Comparison of ENCODE assay signal across 13 cellular contexts in the genomic region with DNA sequence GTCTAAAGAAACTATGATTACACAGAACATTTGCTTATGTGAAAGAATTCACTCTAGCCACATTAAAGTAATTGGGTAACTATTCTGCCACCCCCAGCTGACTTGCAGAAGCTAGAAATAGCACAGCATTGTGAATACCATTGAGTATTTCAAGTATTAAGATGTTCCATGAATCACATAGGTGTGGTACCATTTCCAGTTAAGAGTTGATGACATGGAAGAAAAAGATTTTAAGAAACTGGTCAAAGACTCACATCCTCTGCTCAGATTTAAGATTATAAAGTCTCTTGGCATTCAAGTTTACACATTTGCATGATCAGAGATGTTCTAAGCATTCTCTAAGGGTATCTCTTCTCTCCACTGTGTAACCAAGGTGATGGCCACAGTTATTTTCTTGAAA.
DNase-seq lines count a peak whose midpoint lies in the region; ATAC-seq, FAIRE-seq and TF ChIP-seq lines count a peak whose summit lies in the region.
"Had no signal": no experiment of that assay in that cellular context is flagged by ENCODE, and none has a peak within 500 bp of the region (broad histone marks: within the 10 kb centered on the region; RNA-seq: fewer than 3 reads in every experiment).

No MANE protein-coding gene starts in this region.

- H3K27me3 Mint-ChIP-seq in activated CD8-positive, alpha-beta T cell treated with anti-CD3 and anti-CD28 coated beads for 36 hours: no peaks in the 10 kb centered on the region
- H3K27me3 Mint-ChIP-seq in activated CD8-positive, alpha-beta T cell treated with anti-CD3 and anti-CD28 coated beads, Interleukin-2, amount 10 ng/mL, durations not matched to agents 7 days and 5 days (ENCODE audit: low read depth): no peaks in the 10 kb centered on the region

- POLR2A ChIA-PET in activated CD8-positive, alpha-beta T cell treated with anti-CD3 and anti-CD28 coated beads for 36 hours (lab: Charles Lee): no interaction called here
- POLR2A ChIA-PET in activated CD8-positive, alpha-beta T cell treated with anti-CD3 and anti-CD28 coated beads, Interleukin-2, amount 10 ng/mL, durations not matched to agents 7 days and 5 days (lab: Charles Lee): no interaction called here

- FAIRE-seq in RCC 7860 (lab: Jason Lieb, UNC): no peak
- FAIRE-seq: endothelial cell of umbilical vein had no signal

- peak; percentile 88 for ATAC-seq in activated CD8-positive, alpha-beta T cell treated with anti-CD3 and anti-CD28 coated beads for 36 hours
- no peak for ATAC-seq in activated CD8-positive, alpha-beta T cell treated with anti-CD3 and anti-CD28 coated beads, Interleukin-2, amount 10 ng/mL, durations not matched to agents 7 days and 5 days
- no peak for ATAC-seq in HG03045 (IDR thresholded peaks at IDR 0.05; ENCODE audit: unreplicated experiment)
- ATAC-seq: right lobe of liver had no signal

- H3K9me3 ChIP-seq in prostate gland: no peaks in the 10 kb centered on the region

- peak overlapping the region; percentile 83 for H3K27ac Mint-ChIP-seq in activated CD8-positive, alpha-beta T cell treated with anti-CD3 and anti-CD28 coated beads for 36 hours
- H3K27ac Mint-ChIP-seq in activated CD8-positive, alpha-beta T cell treated with anti-CD3 and anti-CD28 coated beads, Interleukin-2, amount 10 ng/mL, durations not matched to agents 7 days and 5 days: no peak overlapping the region

- H3K4me1 ChIP-seq in prostate gland (replicated peaks): no peaks in the 10 kb centered on the region

- H3K27ac ChIP-seq in epithelial cell of prostate (peak overlapping the region; percentile 94), prostate gland (no peak overlapping the region)
- H3K27ac ChIP-seq: right lobe of liver had no signal

- H3K4me3 ChIP-seq in prostate gland: no peak overlapping the region
- H3K4me3 ChIP-seq: lung, right lobe of liver had no signal

- TF ChIP-seq CTCF in activated CD8-positive, alpha-beta T cell treated with anti-CD3 and anti-CD28 coated beads for 36 hours (IDR thresholded peaks at IDR 0.05): no peak
- TF ChIP-seq CTCF in prostate gland (IDR thresholded peaks at IDR 0.05): no peak

- no peak overlapping the region for H3K4me3 Mint-ChIP-seq in activated CD8-positive, alpha-beta T cell treated with anti-CD3 and anti-CD28 coated beads for 36 hours
- no peak overlapping the region for H3K4me3 Mint-ChIP-seq in activated CD8-positive, alpha-beta T cell treated with anti-CD3 and anti-CD28 coated beads, Interleukin-2, amount 10 ng/mL, durations not matched to agents 7 days and 5 days

- intact Hi-C loops in activated CD8-positive, alpha-beta T cell treated with anti-CD3 and anti-CD28 coated beads for 36 hours (cut with micrococcal nuclease): loop anchor here (10.0 kb wide), 1 partner anchor 291 kb away; a partner anchor contains a TSS
- intact Hi-C loops in prostate gland (cut with DNase I): no loop called here

- peaks cover 55% of the 10 kb centered on the region for H3K4me1 Mint-ChIP-seq in activated CD8-positive, alpha-beta T cell treated with anti-CD3 and anti-CD28 coated beads for 36 hours (ENCODE audit: low read depth)
- H3K4me1 Mint-ChIP-seq in activated CD8-positive, alpha-beta T cell treated with anti-CD3 and anti-CD28 coated beads, Interleukin-2, amount 10 ng/mL, durations not matched to agents 7 days and 5 days (ENCODE audit: low read depth): no peaks in the 10 kb centered on the region

- CTCF ChIA-PET in activated CD8-positive, alpha-beta T cell treated with anti-CD3 and anti-CD28 coated beads for 36 hours (lab: Charles Lee): interaction anchor here (1.8 kb wide), 1 partner anchor 10 kb away, joined by 6 read pairs; no protein-coding TSS in a partner anchor
- CTCF ChIA-PET in activated CD8-positive, alpha-beta T cell treated with anti-CD3 and anti-CD28 coated beads, Interleukin-2, amount 10 ng/mL, durations not matched to agents 7 days and 5 days (lab: Charles Lee): no interaction called here

- no peaks in the 10 kb centered on the region for H3K27me3 ChIP-seq in prostate gland (replicated peaks; ENCODE audit: insufficient read depth)
- H3K27me3 ChIP-seq: right lobe of liver had no signal

- peaks cover 67% of the 10 kb centered on the region for H3K36me3 Mint-ChIP-seq in activated CD8-positive, alpha-beta T cell treated with anti-CD3 and anti-CD28 coated beads for 36 hours (ENCODE audit: low read depth)
- H3K36me3 Mint-ChIP-seq in activated CD8-positive, alpha-beta T cell treated with anti-CD3 and anti-CD28 coated beads, Interleukin-2, amount 10 ng/mL, durations not matched to agents 7 days and 5 days (ENCODE audit: low read depth): peaks cover 32% of the 10 kb centered on the region

- H3K9me3 Mint-ChIP-seq in activated CD8-positive, alpha-beta T cell treated with anti-CD3 and anti-CD28 coated beads for 36 hours: peaks cover 16% of the 10 kb centered on the region
- H3K9me3 Mint-ChIP-seq in activated CD8-positive, alpha-beta T cell treated with anti-CD3 and anti-CD28 coated beads, Interleukin-2, amount 10 ng/mL, durations not matched to agents 7 days and 5 days (ENCODE audit: insufficient read depth): peaks cover 10% of the 10 kb centered on the region

- DNase-seq in activated CD8-positive, alpha-beta T cell treated with anti-CD3 and anti-CD28 coated beads for 36 hours: peak; percentile 50
- no peak for DNase-seq in activated CD8-positive, alpha-beta T cell treated with anti-CD3 and anti-CD28 coated beads, Interleukin-2, amount 10 ng/mL, durations not matched to agents 7 days and 5 days
- DNase-seq in RCC 7860 (ENCODE audit: low spot score) (peak; percentile 13), epithelial cell of prostate (ENCODE audit: low read depth, low spot score) (peak; percentile 82), renal cortical epithelial cell (ENCODE audit: low read depth) (peak; percentile 98), prostate gland (ENCODE audit: low spot score) (no peak), NCI-H345 (lab: John Stamatoyannopoulos, UW) (no peak)
- DNase-seq: AML-193, GF-D8, right lobe of liver had no signal

- no peaks in the 10 kb centered on the region for H3K36me3 ChIP-seq in prostate gland
- H3K36me3 ChIP-seq: right lobe of liver had no signal

- TF ChIP-seq POLR2A in prostate gland (IDR thresholded peaks at IDR 0.05): no peak

Comparison
In these comparisons a context has a peak if more than half of its experiments do, and no peak if none do; other contexts are left out.
1. DNase-seq: peak in activated CD8-positive, alpha-beta T cell treated with anti-CD3 and anti-CD28 coated beads for 36 hours (single experiment), RCC 7860 (single experiment), epithelial cell of prostate (single experiment) and renal cortical epithelial cell (single experiment); none in activated CD8-positive, alpha-beta T cell treated with anti-CD3 and anti-CD28 coated beads, Interleukin-2, amount 10 ng/mL, durations not matched to agents 7 days and 5 days (single experiment), prostate gland (single experiment) and NCI-H345 (single experiment).